In genomic region chr9:112115109-112115508, GRCh38 we compare ENCODE assay signal across 19 cellular contexts. TPM values are rescaled to one million over a fixed set of nuclear protein-coding genes. Genes with fewer than 3 reads are reported as not detected.
DNase-seq lines count a peak whose midpoint lies in the region; ATAC-seq and TF ChIP-seq lines count a peak whose summit lies in the region.
"Had no signal": no experiment of that assay in that cellular context is flagged by ENCODE, and none has a peak within 500 bp of the region (broad histone marks: within the 10 kb centered on the region; RNA-seq: fewer than 3 reads in every experiment).

No MANE protein-coding gene starts in this region.

- H3K27ac ChIP-seq in esophagus muscularis mucosa (replicated peaks in 1 of 4) (no peak overlapping the region), right lobe of liver (peak overlapping the region in 1 of 3 donors; percentile 48)
- H3K27ac ChIP-seq: 22Rv1; BLaER1 treated with 17β-estradiol and CSF1 and Interleukin-3, amounts not matched to agents 10 nM and 100 nM; GM23248 had no signal

- no peaks in the 10 kb centered on the region for H3K9me3 Mint-ChIP-seq in activated CD8-positive, alpha-beta T cell treated with anti-CD3 and anti-CD28 coated beads, Interleukin-2, amount 10 ng/mL, durations not matched to agents 7 days and 5 days (ENCODE audit: insufficient read depth)
- H3K9me3 Mint-ChIP-seq in activated CD8-positive, alpha-beta T cell treated with anti-CD3 and anti-CD28 coated beads for 36 hours, result no peaks in the 10 kb centered on the region
- no peaks in the 10 kb centered on the region for H3K9me3 Mint-ChIP-seq in stimulated activated naive B cell treated with anti-CD40 and anti-IgM and Interleukin-4, amounts not matched to agents 10 μg/mL and 1 μg/mL and 100 μg/mL, for 72 hours
- H3K9me3 Mint-ChIP-seq: CD8-positive, alpha-beta T cell; IgD-negative memory B cell had no signal

- no peak overlapping the region for H3K4me3 Mint-ChIP-seq in activated CD8-positive, alpha-beta T cell treated with anti-CD3 and anti-CD28 coated beads, Interleukin-2, amount 10 ng/mL, durations not matched to agents 7 days and 5 days
- no peak overlapping the region for H3K4me3 Mint-ChIP-seq in activated CD8-positive, alpha-beta T cell treated with anti-CD3 and anti-CD28 coated beads for 36 hours
- H3K4me3 Mint-ChIP-seq in stimulated activated naive B cell treated with anti-CD40 and anti-IgM and Interleukin-4, amounts not matched to agents 10 μg/mL and 1 μg/mL and 100 μg/mL, for 72 hours, result no peak overlapping the region
- H3K4me3 Mint-ChIP-seq: B cell; CD8-positive, alpha-beta T cell; IgD-negative memory B cell had no signal

- intact Hi-C loops in activated CD8-positive, alpha-beta T cell treated with anti-CD3 and anti-CD28 coated beads for 36 hours (cut with micrococcal nuclease), result no loop called here
- intact Hi-C loops in esophagus muscularis mucosa (cut with DNase I), result no loop called here
- intact Hi-C loops in right lobe of liver (cut with DNase I), result loop anchor here in 1 of 2 donors (10.0 kb wide), 1 partner anchor 250 kb away; no protein-coding TSS in a partner anchor

- H3K4me3 ChIP-seq in esophagus muscularis mucosa, result no peak overlapping the region
- no peak overlapping the region for H3K4me3 ChIP-seq in right lobe of liver
- H3K4me3 ChIP-seq: BLaER1 treated with 17β-estradiol and CSF1 and Interleukin-3, amounts not matched to agents 10 nM and 100 nM; GM23248 had no signal

- H3K9me3 ChIP-seq in esophagus muscularis mucosa (no peaks in the 10 kb centered on the region), right lobe of liver (no peaks in the 10 kb centered on the region)
- H3K9me3 ChIP-seq: BLaER1 treated with 17β-estradiol and CSF1 and Interleukin-3, amounts not matched to agents 10 nM and 100 nM had no signal

- H3K4me1 ChIP-seq in esophagus muscularis mucosa, result no peaks in the 10 kb centered on the region
- H3K4me1 ChIP-seq in right lobe of liver, result peaks cover 0 to 19% (median 7%) of the 10 kb centered on the region in 4 donors

- no peak for ATAC-seq in activated CD8-positive, alpha-beta T cell treated with anti-CD3 and anti-CD28 coated beads, Interleukin-2, amount 10 ng/mL, durations not matched to agents 7 days and 5 days
- ATAC-seq in activated CD8-positive, alpha-beta T cell treated with anti-CD3 and anti-CD28 coated beads for 36 hours, result no peak
- peak; percentile 49 to 68 (median 61) for ATAC-seq in right lobe of liver
- no peak for ATAC-seq in stimulated activated naive B cell treated with anti-CD40 and anti-IgM and Interleukin-4, amounts not matched to agents 10 μg/mL and 1 μg/mL and 100 μg/mL, for 72 hours (replicated peaks)
- no peak for ATAC-seq in HG02610 (IDR thresholded peaks at IDR 0.05; ENCODE audit: unreplicated experiment)
- ATAC-seq: CD8-positive, alpha-beta T cell had no signal

- H3K27me3 ChIP-seq in esophagus muscularis mucosa (no peaks in the 10 kb centered on the region), right lobe of liver (no peaks in the 10 kb centered on the region)
- H3K27me3 ChIP-seq: BLaER1 treated with 17β-estradiol and CSF1 and Interleukin-3, amounts not matched to agents 10 nM and 100 nM had no signal

- DNase-seq in activated CD8-positive, alpha-beta T cell treated with anti-CD3 and anti-CD28 coated beads, Interleukin-2, amount 10 ng/mL, durations not matched to agents 7 days and 5 days, result peak; percentile 9
- DNase-seq in activated CD8-positive, alpha-beta T cell treated with anti-CD3 and anti-CD28 coated beads for 36 hours, result no peak
- DNase-seq in esophagus muscularis mucosa (ENCODE audit: extremely low spot score), result peak; percentile 70
- peak in 1 of 3 donors; percentile 60 for DNase-seq in right lobe of liver
- DNase-seq in stimulated activated naive B cell treated with anti-CD40 and anti-IgM and Interleukin-4, amounts not matched to agents 10 μg/mL and 1 μg/mL and 100 μg/mL, for 72 hours, result no peak
- DNase-seq in NCI-H187 (lab: John Stamatoyannopoulos, UW), result no peak
- no peak for DNase-seq in activated naive CD4-positive, alpha-beta T cell (lab: John Stamatoyannopoulos, UW)
- DNase-seq: CD8-positive, alpha-beta T cell; DMS 273 treated with DMSO at 0.1 percent for 48 hours; DMS53; DND-41; EL; GM23248; HCEC 1CT had no signal

- no peak overlapping the region for H3K27ac Mint-ChIP-seq in activated CD8-positive, alpha-beta T cell treated with anti-CD3 and anti-CD28 coated beads, Interleukin-2, amount 10 ng/mL, durations not matched to agents 7 days and 5 days
- H3K27ac Mint-ChIP-seq in activated CD8-positive, alpha-beta T cell treated with anti-CD3 and anti-CD28 coated beads for 36 hours, result no peak overlapping the region
- H3K27ac Mint-ChIP-seq in stimulated activated naive B cell treated with anti-CD40 and anti-IgM and Interleukin-4, amounts not matched to agents 10 μg/mL and 1 μg/mL and 100 μg/mL, for 72 hours, result peak overlapping the region; percentile 53
- H3K27ac Mint-ChIP-seq: CD8-positive, alpha-beta T cell had no signal

- no peaks in the 10 kb centered on the region for H3K27me3 Mint-ChIP-seq in activated CD8-positive, alpha-beta T cell treated with anti-CD3 and anti-CD28 coated beads, Interleukin-2, amount 10 ng/mL, durations not matched to agents 7 days and 5 days (ENCODE audit: low read depth)
- H3K27me3 Mint-ChIP-seq in activated CD8-positive, alpha-beta T cell treated with anti-CD3 and anti-CD28 coated beads for 36 hours, result no peaks in the 10 kb centered on the region
- H3K27me3 Mint-ChIP-seq in stimulated activated naive B cell treated with anti-CD40 and anti-IgM and Interleukin-4, amounts not matched to agents 10 μg/mL and 1 μg/mL and 100 μg/mL, for 72 hours, result no peaks in the 10 kb centered on the region
- H3K27me3 Mint-ChIP-seq: B cell, IgD-negative memory B cell had no signal

- TF ChIP-seq EP300 in esophagus muscularis mucosa (IDR thresholded peaks at IDR 0.05), result no peak

- H3K36me3 ChIP-seq in esophagus muscularis mucosa, result peaks cover 0 to 10% (median 1%) of the 10 kb centered on the region in 4 donors
- H3K36me3 ChIP-seq in right lobe of liver, result no peaks in the 10 kb centered on the region

- peaks cover 16% of the 10 kb centered on the region for H3K36me3 Mint-ChIP-seq in activated CD8-positive, alpha-beta T cell treated with anti-CD3 and anti-CD28 coated beads, Interleukin-2, amount 10 ng/mL, durations not matched to agents 7 days and 5 days (ENCODE audit: low read depth)
- H3K36me3 Mint-ChIP-seq in activated CD8-positive, alpha-beta T cell treated with anti-CD3 and anti-CD28 coated beads for 36 hours (ENCODE audit: low read depth), result no peaks in the 10 kb centered on the region
- peaks cover 18 to 26% of the 10 kb centered on the region in 2 donors for H3K36me3 Mint-ChIP-seq in stimulated activated naive B cell treated with anti-CD40 and anti-IgM and Interleukin-4, amounts not matched to agents 10 μg/mL and 1 μg/mL and 100 μg/mL, for 72 hours

- POLR2A ChIA-PET in activated CD8-positive, alpha-beta T cell treated with anti-CD3 and anti-CD28 coated beads, Interleukin-2, amount 10 ng/mL, durations not matched to agents 7 days and 5 days (lab: Charles Lee), result no interaction called here
- POLR2A ChIA-PET in activated CD8-positive, alpha-beta T cell treated with anti-CD3 and anti-CD28 coated beads for 36 hours (lab: Charles Lee), result no interaction called here

- 80% methylated on average over 3 of the region's 3 CpGs for WGBS in esophagus muscularis mucosa
- WGBS in right lobe of liver (ENCODE audit: insufficient coverage, low coverage, low lambda C conversion rate, missing lambda C conversion rate), result 37% methylated on average over 3 of the region's 3 CpGs

- no peak for TF ChIP-seq POLR2A in esophagus muscularis mucosa (IDR thresholded peaks at IDR 0.05; ENCODE audit: low read depth)
- TF ChIP-seq POLR2A in right lobe of liver (IDR thresholded peaks at IDR 0.05), result no peak

- no peak for TF ChIP-seq CTCF in activated CD8-positive, alpha-beta T cell treated with anti-CD3 and anti-CD28 coated beads for 36 hours (IDR thresholded peaks at IDR 0.05)
- TF ChIP-seq CTCF in esophagus muscularis mucosa (IDR thresholded peaks at IDR 0.05) (no peak), right lobe of liver (IDR thresholded peaks at IDR 0.05) (no peak)

- H3K4me1 Mint-ChIP-seq in activated CD8-positive, alpha-beta T cell treated with anti-CD3 and anti-CD28 coated beads, Interleukin-2, amount 10 ng/mL, durations not matched to agents 7 days and 5 days (ENCODE audit: low read depth), result no peaks in the 10 kb centered on the region
- H3K4me1 Mint-ChIP-seq in activated CD8-positive, alpha-beta T cell treated with anti-CD3 and anti-CD28 coated beads for 36 hours (ENCODE audit: low read depth), result no peaks in the 10 kb centered on the region
- peaks cover 24 to 45% of the 10 kb centered on the region in 2 donors for H3K4me1 Mint-ChIP-seq in stimulated activated naive B cell treated with anti-CD40 and anti-IgM and Interleukin-4, amounts not matched to agents 10 μg/mL and 1 μg/mL and 100 μg/mL, for 72 hours

- CTCF ChIA-PET in activated CD8-positive, alpha-beta T cell treated with anti-CD3 and anti-CD28 coated beads, Interleukin-2, amount 10 ng/mL, durations not matched to agents 7 days and 5 days (lab: Charles Lee), result interaction anchor here (0.9 to 1.6 kb wide), 3 partner anchors 48 to 239 kb away, joined by 3 read pairs; no protein-coding TSS in a partner anchor
- CTCF ChIA-PET in activated CD8-positive, alpha-beta T cell treated with anti-CD3 and anti-CD28 coated beads for 36 hours (lab: Charles Lee), result interaction anchor here (1.1 to 3.1 kb wide), 3 partner anchors 12 to 246 kb away, joined by 3 to 54 read pairs (median 8); no protein-coding TSS in a partner anchor

RNA-seq across cellular contexts. Expression of gene SUSD1, which starts 60.0 kb away (rescaled TPM):
- total RNA-seq in activated CD8-positive, alpha-beta T cell treated with anti-CD3 and anti-CD28 coated beads, Interleukin-2, amount 10 ng/mL, durations not matched to agents 7 days and 5 days, result 10 to 100 TPM; 15.2 to 17.9 TPM
- 1 to 10 TPM; 3.0 to 3.6 TPM for total RNA-seq in activated CD8-positive, alpha-beta T cell treated with anti-CD3 and anti-CD28 coated beads for 36 hours
- total RNA-seq in esophagus muscularis mucosa (1 to 10 TPM; 4.7 to 5.8 (median 5.4) TPM), right lobe of liver (1 to 10 TPM; 2.7 to 7.2 (median 3.9) TPM)

Comparison
In these comparisons a context has a peak if more than half of its experiments do, and no peak if none do; other contexts are left out.
1. DNase-seq: peak in activated CD8-positive, alpha-beta T cell treated with anti-CD3 and anti-CD28 coated beads, Interleukin-2, amount 10 ng/mL, durations not matched to agents 7 days and 5 days (single experiment) and esophagus muscularis mucosa (single experiment); none in activated CD8-positive, alpha-beta T cell treated with anti-CD3 and anti-CD28 coated beads for 36 hours (single experiment), stimulated activated naive B cell treated with anti-CD40 and anti-IgM and Interleukin-4, amounts not matched to agents 10 μg/mL and 1 μg/mL and 100 μg/mL, for 72 hours (single experiment), NCI-H187 (0 of 2) and activated naive CD4-positive, alpha-beta T cell (0 of 4).
2. ATAC-seq: peak in right lobe of liver (4 of 4); none in activated CD8-positive, alpha-beta T cell treated with anti-CD3 and anti-CD28 coated beads, Interleukin-2, amount 10 ng/mL, durations not matched to agents 7 days and 5 days (single experiment), activated CD8-positive, alpha-beta T cell treated with anti-CD3 and anti-CD28 coated beads for 36 hours (single experiment), stimulated activated naive B cell treated with anti-CD40 and anti-IgM and Interleukin-4, amounts not matched to agents 10 μg/mL and 1 μg/mL and 100 μg/mL, for 72 hours (0 of 2) and HG02610 (single experiment).